In the genomic region with DNA sequence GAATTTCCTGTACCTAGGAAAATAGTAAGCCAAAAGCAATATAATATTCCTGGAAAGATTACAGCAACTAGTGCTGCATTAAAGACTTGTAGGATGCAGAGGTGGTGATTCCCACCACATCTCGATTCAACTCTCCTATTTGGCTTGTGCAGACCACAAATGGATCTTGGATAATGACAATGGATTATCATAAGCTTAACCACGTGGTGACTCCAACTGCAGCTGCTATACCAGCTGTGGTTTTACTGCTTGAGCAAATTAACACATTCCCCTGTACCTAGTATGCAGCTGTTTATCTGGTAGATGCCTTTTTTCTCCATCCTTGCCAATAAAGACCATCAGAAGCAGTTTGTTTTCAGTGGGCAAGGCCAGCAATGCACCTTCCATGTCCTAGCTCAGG, we compare ENCODE assay signal across 19 cellular contexts.
DNase-seq lines count a peak whose midpoint lies in the region; ATAC-seq and TF ChIP-seq lines count a peak whose summit lies in the region.
"Had no signal": no experiment of that assay in that cellular context is flagged by ENCODE, and none has a peak within 500 bp of the region (broad histone marks: within the 10 kb centered on the region; RNA-seq: fewer than 3 reads in every experiment).

No MANE protein-coding gene starts in this region.

- POLR2A ChIA-PET in A673 (lab: Charles Lee; ENCODE audit: low non-redundant PET), result no interaction called here

- H3K4me3 ChIP-seq in A673 (ENCODE audit: low read depth, low read length, poor library complexity, severe bottlenecking) (no peak overlapping the region), skeletal muscle cell (ENCODE audit: low read depth, low read length) (no peak overlapping the region), heart right ventricle (no peak overlapping the region), left lung (no peak overlapping the region)
- H3K4me3 ChIP-seq: BLaER1 treated with 17β-estradiol and CSF1 and Interleukin-3, amounts not matched to agents 10 nM and 100 nM had no signal

- H3K9me3 ChIP-seq in A673 (ENCODE audit: low read depth, low read length, poor library complexity, severe bottlenecking), result no peaks in the 10 kb centered on the region
- H3K9me3 ChIP-seq in heart right ventricle, result no peaks in the 10 kb centered on the region
- H3K9me3 ChIP-seq in left lung, result no peaks in the 10 kb centered on the region
- H3K9me3 ChIP-seq: BE2C; BLaER1 treated with 17β-estradiol and CSF1 and Interleukin-3, amounts not matched to agents 10 nM and 100 nM had no signal

- no peaks in the 10 kb centered on the region for H3K4me1 ChIP-seq in A673 (ENCODE audit: insufficient read depth, low read length, poor library complexity, severe bottlenecking)
- H3K4me1 ChIP-seq in heart right ventricle, result no peaks in the 10 kb centered on the region
- H3K4me1 ChIP-seq in left lung, result no peaks in the 10 kb centered on the region
- H3K4me1 ChIP-seq: BE2C; BLaER1 treated with 17β-estradiol and CSF1 and Interleukin-3, amounts not matched to agents 10 nM and 100 nM had no signal

- H3K36me3 ChIP-seq in A673 (ENCODE audit: insufficient read depth, low read length, poor library complexity, severe bottlenecking) (no peaks in the 10 kb centered on the region), heart right ventricle (no peaks in the 10 kb centered on the region), left lung (no peaks in the 10 kb centered on the region)
- H3K36me3 ChIP-seq: BE2C; BLaER1 treated with 17β-estradiol and CSF1 and Interleukin-3, amounts not matched to agents 10 nM and 100 nM had no signal

- H3K27ac ChIP-seq in A673 (ENCODE audit: low read depth, low read length, poor library complexity, severe bottlenecking), result no peak overlapping the region
- H3K27ac ChIP-seq in heart right ventricle, result no peak overlapping the region
- no peak overlapping the region for H3K27ac ChIP-seq in left lung
- H3K27ac ChIP-seq: 22Rv1; BLaER1 treated with 17β-estradiol and CSF1 and Interleukin-3, amounts not matched to agents 10 nM and 100 nM had no signal

- TF ChIP-seq CTCF in A673 (conservative IDR thresholded peaks at IDR 0.05; ENCODE audit: low read depth, low read length) (no peak), heart right ventricle (IDR thresholded peaks at IDR 0.05) (no peak), left lung (IDR thresholded peaks at IDR 0.05) (no peak)

- CTCF ChIA-PET in A673 (lab: Charles Lee), result no interaction called here

- intact Hi-C loops in A673 (cut with micrococcal nuclease; ENCODE audit: unreplicated experiment), result no loop called here
- intact Hi-C loops in heart right ventricle (cut with DNase I), result no loop called here
- intact Hi-C loops in left lung (cut with DNase I), result no loop called here

- no peaks in the 10 kb centered on the region for H3K27me3 ChIP-seq in A673 (replicated peaks; ENCODE audit: insufficient read depth, low read depth, low read length, poor library complexity)
- no peaks in the 10 kb centered on the region for H3K27me3 ChIP-seq in heart right ventricle
- H3K27me3 ChIP-seq in left lung, result no peaks in the 10 kb centered on the region
- H3K27me3 ChIP-seq: BE2C; BLaER1 treated with 17β-estradiol and CSF1 and Interleukin-3, amounts not matched to agents 10 nM and 100 nM had no signal

- DNase-seq in A673 (ENCODE audit: low spot score), result peak; percentile 3
- DNase-seq in NCI-H524 (lab: John Stamatoyannopoulos, UW), result peak; percentile 35 to 88
- peak; percentile 83 for DNase-seq in NCI-H82 treated with DMSO at 0.1 percent for 48 hours (lab: John Stamatoyannopoulos, UW; ENCODE audit: unreplicated experiment)
- peak; percentile 49 for DNase-seq in skeletal muscle cell (ENCODE audit: low read depth)
- DNase-seq in heart right ventricle, result no peak
- DNase-seq in amniotic stem cell (lab: John Stamatoyannopoulos, UW), result no peak
- no peak for DNase-seq in DMS 273 treated with DMSO at 0.1 percent for 48 hours (lab: John Stamatoyannopoulos, UW)
- DNase-seq in left lung, result no peak
- DNase-seq: ACHN; AML-193; BE2C; CD4-positive, alpha-beta T cell; CD8-positive, alpha-beta memory T cell; DMS153; DND-41; H9 had no signal

- no TSS peak for BruUV-seq in A673 (replicated peaks; lab: Mats Ljungman, UMichigan)

- ATAC-seq in heart right ventricle (no peak), left lung (no peak)
- ATAC-seq: HCT116 had no signal

- WGBS in heart right ventricle, 2 donors, result 55 to 68% methylated on average over 2 of the region's 2 CpGs

Comparison
In these comparisons a context has a peak if more than half of its experiments do, and no peak if none do; other contexts are left out.
1. DNase-seq: peak in A673 (single experiment), NCI-H524 (2 of 2), NCI-H82 treated with DMSO at 0.1 percent for 48 hours (single experiment) and skeletal muscle cell (single experiment); none in heart right ventricle (0 of 2), amniotic stem cell (single experiment), DMS 273 treated with DMSO at 0.1 percent for 48 hours (single experiment) and left lung (0 of 2).